In the genomic region with DNA sequence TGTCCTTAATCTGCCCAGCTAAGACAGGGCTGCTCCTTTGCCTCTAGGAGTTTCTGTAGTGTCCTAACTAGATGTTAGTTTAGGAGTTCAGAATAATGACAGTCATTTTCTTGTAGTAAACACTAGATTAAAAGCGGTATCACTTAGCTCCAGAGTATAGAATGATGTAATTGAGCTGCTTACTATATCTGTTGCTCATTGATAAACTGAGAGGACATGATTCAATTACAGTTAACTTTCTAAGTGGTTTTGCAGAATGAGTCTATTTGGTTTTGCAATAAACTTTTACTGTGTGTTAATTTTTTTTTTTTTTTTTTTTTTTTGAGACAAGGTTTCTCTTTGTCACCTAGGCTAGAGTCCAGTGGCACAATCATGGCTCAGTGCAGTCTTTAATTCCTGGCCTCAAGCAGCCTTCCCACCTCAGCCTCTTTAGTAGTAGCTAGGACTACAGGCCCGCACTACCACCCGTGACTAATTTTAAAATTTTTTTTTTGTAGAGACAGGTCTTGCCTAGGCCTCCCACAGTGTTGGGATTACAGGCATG, we compare ENCODE assay signal across 9 cellular contexts. TPM values are rescaled to one million over a fixed set of nuclear protein-coding genes. Genes with fewer than 3 reads are reported as not detected.
DNase-seq lines count a peak whose midpoint lies in the region; ATAC-seq and TF ChIP-seq lines count a peak whose summit lies in the region.
"Had no signal": no experiment of that assay in that cellular context is flagged by ENCODE, and none has a peak within 500 bp of the region (broad histone marks: within the 10 kb centered on the region; RNA-seq: fewer than 3 reads in every experiment).

No MANE protein-coding gene starts in this region.

- H3K27me3 Mint-ChIP-seq in activated CD4-positive, alpha-beta memory T cell treated with anti-CD3 and anti-CD28 coated beads, Interleukin-2, amount 10 ng/mL, durations not matched to agents 7 days and 5 days: no peaks in the 10 kb centered on the region

- H3K27ac Mint-ChIP-seq in activated CD4-positive, alpha-beta memory T cell treated with anti-CD3 and anti-CD28 coated beads, Interleukin-2, amount 10 ng/mL, durations not matched to agents 7 days and 5 days: peak overlapping the region; percentile 9

- H3K36me3 Mint-ChIP-seq in activated CD4-positive, alpha-beta memory T cell treated with anti-CD3 and anti-CD28 coated beads, Interleukin-2, amount 10 ng/mL, durations not matched to agents 7 days and 5 days (ENCODE audit: low read depth): peaks cover 10% of the 10 kb centered on the region

- peaks cover 42% of the 10 kb centered on the region for H3K4me1 Mint-ChIP-seq in activated CD4-positive, alpha-beta memory T cell treated with anti-CD3 and anti-CD28 coated beads, Interleukin-2, amount 10 ng/mL, durations not matched to agents 7 days and 5 days

- peaks cover 66% of the 10 kb centered on the region for H3K79me2 ChIP-seq in hepatocyte

- CTCF ChIA-PET in AG04449 (lab: Yijun Ruan, JAX): interaction anchor here (0.8 to 10.9 kb wide), 11 partner anchors 9 to 390 kb away, joined by 3 to 139 read pairs (median 6); no protein-coding TSS in a partner anchor
- CTCF ChIA-PET in activated CD4-positive, alpha-beta memory T cell treated with anti-CD3 and anti-CD28 coated beads, Interleukin-2, amount 10 ng/mL, durations not matched to agents 7 days and 5 days (lab: Charles Lee): interaction anchor here (0.6 to 1.0 kb wide), 7 partner anchors 9 to 769 kb away, joined by 3 to 5 read pairs (median 4); no protein-coding TSS in a partner anchor

- POLR2A ChIA-PET in AG04449 (lab: Yijun Ruan, JAX): interaction anchor here (0.5 to 0.7 kb wide), 2 partner anchors 22 to 26 kb away, joined by 3 read pairs; no protein-coding TSS in a partner anchor
- POLR2A ChIA-PET in activated CD4-positive, alpha-beta memory T cell treated with anti-CD3 and anti-CD28 coated beads, Interleukin-2, amount 10 ng/mL, durations not matched to agents 7 days and 5 days (lab: Charles Lee): interaction anchor here (4.2 kb wide), 1 partner anchor 10 kb away, joined by 45 read pairs; no protein-coding TSS in a partner anchor

- no peaks in the 10 kb centered on the region for H4K20me1 ChIP-seq in hepatocyte (ENCODE audit: insufficient read depth, poor library complexity, severe bottlenecking)

- H3K4me1 ChIP-seq in hepatocyte (ENCODE audit: insufficient read depth): peaks cover 14% of the 10 kb centered on the region

- ATAC-seq in HG02759 (IDR thresholded peaks at IDR 0.05; ENCODE audit: unreplicated experiment): no peak

- no peaks in the 10 kb centered on the region for H3K9me3 ChIP-seq in hepatocyte (ENCODE audit: low read depth)

- H3K9me2 ChIP-seq in hepatocyte (replicated peaks; ENCODE audit: insufficient read depth): no peaks in the 10 kb centered on the region

- H3K9me3 Mint-ChIP-seq in activated CD4-positive, alpha-beta memory T cell treated with anti-CD3 and anti-CD28 coated beads, Interleukin-2, amount 10 ng/mL, durations not matched to agents 7 days and 5 days: no peaks in the 10 kb centered on the region

- H3K4me2 ChIP-seq in hepatocyte: peak overlapping the region; percentile 76

- no peaks in the 10 kb centered on the region for H3K27me3 ChIP-seq in hepatocyte

- WGBS in hepatocyte (ENCODE audit: low lambda C conversion rate, missing lambda C conversion rate): 77% methylated on average over 3 of the region's 3 CpGs

- no peak overlapping the region for H2AFZ ChIP-seq in hepatocyte

- H3K4me3 ChIP-seq in AG04449 (ENCODE audit: low read depth, low read length) (peak overlapping the region; percentile 20; the same call in 1 of the 2 replicates), HFF-Myc (replicated peaks; ENCODE audit: low read depth, low read length) (peak overlapping the region; percentile 69), hepatocyte (no peak overlapping the region)

- DNase-seq in AG04449 (ENCODE audit: low read depth, low spot score) (no peak), HFF-Myc (ENCODE audit: extremely low read depth, low read depth) (no peak), hepatocyte (ENCODE audit: low spot score) (no peak), NCI-H2227 (lab: John Stamatoyannopoulos, UW; ENCODE audit: unreplicated experiment) (no peak), KG1 (lab: John Stamatoyannopoulos, UW) (no peak)
- no peak for DNase-seq in activated CD4-positive, alpha-beta memory T cell treated with anti-CD3 and anti-CD28 coated beads, Interleukin-2, amount 10 ng/mL, durations not matched to agents 7 days and 5 days
- no peak for DNase-seq in stimulated activated naive CD4-positive, alpha-beta T cell treated with Interleukin-2 at 50 U/mL for 16 hours (lab: John Stamatoyannopoulos, UW)
- DNase-seq: NCI-H1092 treated with DMSO at 0.1 percent for 48 hours had no signal

- peak overlapping the region; percentile 63 for H3K4me3 Mint-ChIP-seq in activated CD4-positive, alpha-beta memory T cell treated with anti-CD3 and anti-CD28 coated beads, Interleukin-2, amount 10 ng/mL, durations not matched to agents 7 days and 5 days

- peak overlapping the region; percentile 97 for H3K27ac ChIP-seq in hepatocyte

- no peak for TF ChIP-seq CTCF in AG04449 (IDR thresholded peaks at IDR 0.05; ENCODE audit: insufficient read depth, low read length, missing control alignments)
- TF ChIP-seq CTCF in HFF-Myc (IDR thresholded peaks at IDR 0.05; ENCODE audit: low read depth, low read length, missing control alignments): no peak
- TF ChIP-seq CTCF in hepatocyte (IDR thresholded peaks at IDR 0.05; ENCODE audit: poor library complexity): no peak

- no peaks in the 10 kb centered on the region for H3K36me3 ChIP-seq in hepatocyte (replicated peaks; ENCODE audit: insufficient read depth, low read depth)

RNA-seq across cellular contexts. Expression of a gene that starts 1.8 kb away (rescaled TPM):
- total RNA-seq in activated CD4-positive, alpha-beta memory T cell treated with anti-CD3 and anti-CD28 coated beads, Interleukin-2, amount 10 ng/mL, durations not matched to agents 7 days and 5 days: 10 to 100 TPM; 19.7 to 20.5 TPM
- 28.1 and 29.1 TPM in 2 replicates for total RNA-seq in hepatocyte
- polyA plus RNA-seq in hepatocyte: 73.6 and 74.8 TPM in 2 replicates
